In genomic region chrX:17801431-17801830, GRCh38 we compare ENCODE assay signal across 28 cellular contexts.
"Had no signal": no experiment of that assay in that cellular context is flagged by ENCODE, and none has a peak within 500 bp of the region (broad histone marks: within the 10 kb centered on the region; RNA-seq: fewer than 3 reads in every experiment).

No MANE protein-coding gene starts in this region.

- DNase-seq: stimulated activated CD4-positive, alpha-beta T cell treated with anti-CD3 and anti-CD28 coated beads, Interleukin-2, amount 100 ng/mL, for 48 hours; stimulated activated CD4-positive, alpha-beta T cell treated with anti-CD3 and anti-CD28 coated beads, Interleukin-4, amount 100 ng/mL, for 1 hour; stimulated activated CD4-positive, alpha-beta T cell treated with anti-CD3 and anti-CD28 coated beads, Interleukin-4, amount 100 ng/mL, for 24 hours; stimulated activated CD4-positive, alpha-beta T cell treated with anti-CD3 and anti-CD28 coated beads, Interleukin-4, amount 100 ng/mL, for 4 hours; stimulated activated CD8-positive, alpha-beta memory T cell treated with anti-CD3 and anti-CD28 coated beads, Interleukin-4, amount 100 ng/mL, for 48 hours; stimulated activated naive B cell treated with anti-CD40 and anti-IgM and Interleukin-4, amounts not matched to agents 10 μg/mL and 1 μg/mL and 100 μg/mL, for 72 hours; stimulated activated naive CD4-positive, alpha-beta T cell; stimulated activated naive CD4-positive, alpha-beta T cell treated with Interleukin-2 at 50 U/mL for 16 hours; stimulated activated naive CD8-positive, alpha-beta T cell treated with anti-CD3 and anti-CD28 coated beads, Interleukin-15, amount 100 ng/mL, for 72 hours; stimulated activated naive CD8-positive, alpha-beta T cell treated with anti-CD3 and anti-CD28 coated beads, Interleukin-15, Interleukin-2, amounts not matched to agents 100 U/mL and 50 U/mL, for 24 hours; stomach; substantia nigra; testis; thyroid gland; tibial artery; transverse colon; trophoblast cell; upper lobe of right lung; uterus had no signal

- ATAC-seq: stimulated activated effector memory CD8-positive, alpha-beta T cell treated with anti-CD3 and anti-CD28 coated beads, Interleukin-12 subunit alpha, Interleukin-12 subunit beta, amount 100 ng/mL, for 72 hours; stimulated activated memory B cell treated with anti-CD40 and anti-IgM and Interleukin-4, amounts not matched to agents 10 μg/mL and 1 μg/mL and 100 μg/mL, for 72 hours; stimulated activated naive B cell treated with anti-CD40 and anti-IgM and Interleukin-4, amounts not matched to agents 10 μg/mL and 1 μg/mL and 100 μg/mL, for 72 hours; stimulated activated naive CD8-positive, alpha-beta T cell treated with anti-CD3 and anti-CD28 coated beads, Interleukin-15, amount 100 ng/mL, for 72 hours; stimulated activated naive CD8-positive, alpha-beta T cell treated with anti-CD3 and anti-CD28 coated beads, Interleukin-15, Interleukin-2, amounts not matched to agents 100 U/mL and 50 U/mL, for 24 hours; upper lobe of right lung had no signal

- H3K36me3 ChIP-seq: suprapubic skin, thoracic aorta, transverse colon, upper lobe of right lung, uterus, vagina had no signal

- H3K9me3 ChIP-seq: stomach, suprapubic skin, testis, thoracic aorta, thyroid gland, tibial artery, tibial nerve, transverse colon, upper lobe of left lung, upper lobe of right lung, uterus, vagina had no signal

- H3K4me1 ChIP-seq: stomach, suprapubic skin, testis, thyroid gland, tibial artery, tibial nerve, transverse colon, upper lobe of left lung, upper lobe of right lung, uterus, vagina had no signal

- H3K4me3 ChIP-seq: stomach, suprapubic skin, testis, thoracic aorta, thyroid gland, tibial artery, tibial nerve, transverse colon, upper lobe of left lung, upper lobe of right lung, uterus, vagina had no signal

- H3K27ac Mint-ChIP-seq: stimulated activated effector memory CD8-positive, alpha-beta T cell treated with anti-CD3 and anti-CD28 coated beads, Interleukin-12 subunit alpha, Interleukin-12 subunit beta, amount 100 ng/mL, for 72 hours; stimulated activated memory B cell treated with anti-CD40 and anti-IgM and Interleukin-4, amounts not matched to agents 10 μg/mL and 1 μg/mL and 100 μg/mL, for 72 hours; stimulated activated naive B cell treated with anti-CD40 and anti-IgM and Interleukin-4, amounts not matched to agents 10 μg/mL and 1 μg/mL and 100 μg/mL, for 72 hours; stimulated activated naive CD8-positive, alpha-beta T cell treated with anti-CD3 and anti-CD28 coated beads, Interleukin-15, Interleukin-2, amounts not matched to agents 100 ng/mL and 50 ng/mL, for 24 hours; type B pancreatic cell had no signal

- H3K4me1 Mint-ChIP-seq: stimulated activated effector memory CD8-positive, alpha-beta T cell treated with anti-CD3 and anti-CD28 coated beads, Interleukin-12 subunit alpha, Interleukin-12 subunit beta, amount 100 ng/mL, for 72 hours; stimulated activated memory B cell treated with anti-CD40 and anti-IgM and Interleukin-4, amounts not matched to agents 10 μg/mL and 1 μg/mL and 100 μg/mL, for 72 hours; stimulated activated naive B cell treated with anti-CD40 and anti-IgM and Interleukin-4, amounts not matched to agents 10 μg/mL and 1 μg/mL and 100 μg/mL, for 72 hours had no signal

- H3K9me3 Mint-ChIP-seq: stimulated activated effector memory CD8-positive, alpha-beta T cell treated with anti-CD3 and anti-CD28 coated beads, Interleukin-12 subunit alpha, Interleukin-12 subunit beta, amount 100 ng/mL, for 72 hours; stimulated activated memory B cell treated with anti-CD40 and anti-IgM and Interleukin-4, amounts not matched to agents 10 μg/mL and 1 μg/mL and 100 μg/mL, for 72 hours; stimulated activated naive B cell treated with anti-CD40 and anti-IgM and Interleukin-4, amounts not matched to agents 10 μg/mL and 1 μg/mL and 100 μg/mL, for 72 hours; stimulated activated naive CD8-positive, alpha-beta T cell treated with anti-CD3 and anti-CD28 coated beads, Interleukin-15, amount 100 ng/mL, for 72 hours; stimulated activated naive CD8-positive, alpha-beta T cell treated with anti-CD3 and anti-CD28 coated beads, Interleukin-15, Interleukin-2, amounts not matched to agents 100 ng/mL and 50 ng/mL, for 24 hours; type B pancreatic cell had no signal

- H3K4me3 Mint-ChIP-seq: stimulated activated effector memory CD8-positive, alpha-beta T cell treated with anti-CD3 and anti-CD28 coated beads, Interleukin-12 subunit alpha, Interleukin-12 subunit beta, amount 100 ng/mL, for 72 hours; stimulated activated memory B cell treated with anti-CD40 and anti-IgM and Interleukin-4, amounts not matched to agents 10 μg/mL and 1 μg/mL and 100 μg/mL, for 72 hours; stimulated activated naive B cell treated with anti-CD40 and anti-IgM and Interleukin-4, amounts not matched to agents 10 μg/mL and 1 μg/mL and 100 μg/mL, for 72 hours; stimulated activated naive CD8-positive, alpha-beta T cell treated with anti-CD3 and anti-CD28 coated beads, Interleukin-15, amount 100 ng/mL, for 72 hours; stimulated activated naive CD8-positive, alpha-beta T cell treated with anti-CD3 and anti-CD28 coated beads, Interleukin-15, Interleukin-2, amounts not matched to agents 100 ng/mL and 50 ng/mL, for 24 hours; type B pancreatic cell had no signal

- H3K27ac ChIP-seq: stomach, suprapubic skin, testis, thoracic aorta, thyroid gland, tibial artery, tibial nerve, transverse colon, upper lobe of left lung, upper lobe of right lung, uterus, vagina had no signal

- H3K27me3 Mint-ChIP-seq: stimulated activated memory B cell treated with anti-CD40 and anti-IgM and Interleukin-4, amounts not matched to agents 10 μg/mL and 1 μg/mL and 100 μg/mL, for 72 hours; stimulated activated naive CD8-positive, alpha-beta T cell treated with anti-CD3 and anti-CD28 coated beads, Interleukin-15, amount 100 ng/mL, for 72 hours; stimulated activated naive CD8-positive, alpha-beta T cell treated with anti-CD3 and anti-CD28 coated beads, Interleukin-15, Interleukin-2, amounts not matched to agents 100 ng/mL and 50 ng/mL, for 24 hours had no signal

- H3K36me3 Mint-ChIP-seq: stimulated activated effector memory CD8-positive, alpha-beta T cell treated with anti-CD3 and anti-CD28 coated beads, Interleukin-12 subunit alpha, Interleukin-12 subunit beta, amount 100 ng/mL, for 72 hours; stimulated activated memory B cell treated with anti-CD40 and anti-IgM and Interleukin-4, amounts not matched to agents 10 μg/mL and 1 μg/mL and 100 μg/mL, for 72 hours; stimulated activated naive B cell treated with anti-CD40 and anti-IgM and Interleukin-4, amounts not matched to agents 10 μg/mL and 1 μg/mL and 100 μg/mL, for 72 hours; type B pancreatic cell had no signal

- H3K27me3 ChIP-seq: stomach, suprapubic skin, testis, thyroid gland, tibial artery, tibial nerve, transverse colon, upper lobe of left lung, upper lobe of right lung, uterus, vagina had no signal
